ENCODE assay signal across 8 cellular contexts in the genomic region with DNA sequence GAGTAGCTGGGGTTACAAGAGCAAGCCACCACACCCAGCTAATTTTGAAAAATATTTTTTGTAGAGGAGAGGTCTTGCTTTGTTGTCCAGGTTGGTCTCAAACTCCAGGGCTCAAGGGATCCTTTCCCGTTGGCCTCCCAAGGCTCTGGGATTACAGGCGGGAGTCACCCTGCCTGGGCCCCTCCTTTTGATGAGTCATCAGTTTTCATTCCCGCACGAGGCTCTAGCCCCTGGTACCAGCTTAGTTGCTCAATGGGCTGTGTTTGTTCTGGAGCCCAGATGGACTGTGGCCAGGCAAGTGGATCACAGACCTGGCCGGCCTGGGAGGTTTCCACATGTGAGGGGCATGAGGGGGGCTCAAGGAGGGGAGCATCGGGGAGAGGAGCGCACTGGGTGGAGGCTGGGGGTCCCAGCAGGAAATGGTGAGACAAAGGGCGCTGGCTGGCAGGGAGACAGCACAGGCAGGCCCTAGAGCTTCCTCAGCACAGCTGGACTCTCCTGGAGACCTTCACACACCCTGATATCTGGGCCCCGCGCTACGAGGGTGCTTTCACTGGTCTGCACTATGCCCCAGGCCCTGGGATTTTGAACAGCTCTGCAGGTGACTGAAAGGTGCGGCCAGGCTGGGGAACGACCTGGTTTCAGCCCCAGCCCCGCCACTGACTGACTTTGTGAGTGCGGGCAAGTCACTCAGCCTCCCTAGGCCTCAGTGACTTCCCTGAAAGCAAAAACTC. TPM values are rescaled to one million over a fixed set of nuclear protein-coding genes. Genes with fewer than 3 reads are reported as not detected.
DNase-seq lines count a peak whose midpoint lies in the region; ATAC-seq and TF ChIP-seq lines count a peak whose summit lies in the region.
"Not testable (repeated sequence)": the region's sequence is repeated elsewhere in the genome, so short reads cannot be mapped to it uniquely, and the experiment has no call there.
"Had no signal": no experiment of that assay in that cellular context is flagged by ENCODE, and none has a peak within 500 bp of the region (broad histone marks: within the 10 kb centered on the region; RNA-seq: fewer than 3 reads in every experiment).

No MANE protein-coding gene starts in this region.

- not testable (repeated sequence) for H3K36me3 ChIP-seq in HCT116 (ENCODE audit: control insufficient read depth in 1 of 2, insufficient read depth in 2 of 2, low read length in 2 of 2); RWPE2 (ENCODE audit: low read depth); left lung; upper lobe of left lung

- intact Hi-C loops in HCT116 (cut with micrococcal nuclease); left cardiac atrium (cut with DNase I); left lung (cut with DNase I): not testable (repeated sequence)

- H3K4me1 ChIP-seq in HCT116 (ENCODE audit: control insufficient read depth in 1 of 2, insufficient read depth in 2 of 2, low read length in 2 of 2); RWPE2 (ENCODE audit: insufficient read depth, poor library complexity, severe bottlenecking); left lung; upper lobe of left lung: not testable (repeated sequence)

- H3K79me2 ChIP-seq in HCT116 (ENCODE audit: insufficient read depth, low read length), result not testable (repeated sequence)

- WGBS in upper lobe of left lung, 2 donors, result no CpG with 5 or more reads among the region's 15 CpGs

- not testable (repeated sequence) for H2AFZ ChIP-seq in HCT116 (ENCODE audit: low read depth, low read length, poor library complexity, severe bottlenecking)

- not testable (repeated sequence) for TF ChIP-seq CTCF in HCT116 (IDR thresholded peaks at IDR 0.05 in 2 of 3, conservative IDR thresholded peaks at IDR 0.05 in 1 of 3; ENCODE audit: borderline replicate concordance in 1 of 3, insufficient read depth in 1 of 3, low read depth in 2 of 3, low read length in 2 of 3); RWPE2 (IDR thresholded peaks at IDR 0.05; ENCODE audit: poor library complexity, severe bottlenecking); left lung (IDR thresholded peaks at IDR 0.05); omental fat pad (IDR thresholded peaks at IDR 0.05); upper lobe of left lung (IDR thresholded peaks at IDR 0.05)

- CTCF ChIA-PET in HCT116 (lab: Charles Lee), result not testable (repeated sequence)

- TF ChIP-seq RAD21 in HCT116 (IDR thresholded peaks at IDR 0.05; ENCODE audit: low read depth), result not testable (repeated sequence)

- not testable (repeated sequence) for H3K4me2 ChIP-seq in HCT116 (ENCODE audit: low read length)

- not testable (repeated sequence) for H4K20me1 ChIP-seq in HCT116 (ENCODE audit: insufficient read depth)

- TF ChIP-seq EP300 in upper lobe of left lung (IDR thresholded peaks at IDR 0.05), result not testable (repeated sequence)

- not testable (repeated sequence) for TF ChIP-seq POLR2A in HCT116 (IDR thresholded peaks at IDR 0.05; ENCODE audit: borderline replicate concordance, extremely low read depth, insufficient read depth, insufficient read length); upper lobe of left lung (IDR thresholded peaks at IDR 0.05)

- not testable (repeated sequence) for DNase-seq in HCT116 (ENCODE audit: low read depth, low spot score); RWPE2 (ENCODE audit: low spot score); left cardiac atrium; left lung; omental fat pad (ENCODE audit: low spot score); upper lobe of left lung

- not testable (repeated sequence) for BruUV-seq in HCT116 (replicated peaks; lab: Mats Ljungman, UMichigan)

- not testable (repeated sequence) for H3K27ac ChIP-seq in HCT116 (ENCODE audit: low read depth, low read length); RWPE2 (ENCODE audit: poor library complexity, severe bottlenecking); left lung; upper lobe of left lung

- H3K9me3 ChIP-seq in HCT116 (ENCODE audit: control insufficient read depth in 1 of 2, insufficient read depth in 1 of 2, low read depth in 1 of 2, low read length in 2 of 2); RWPE2 (ENCODE audit: severe bottlenecking); left lung; upper lobe of left lung: not testable (repeated sequence)

- H3K4me3 ChIP-seq in HCT116 (replicated peaks in 1 of 2; ENCODE audit: low read depth in 1 of 2, low read length in 2 of 2); RWPE2 (ENCODE audit: severe bottlenecking); left lung; upper lobe of left lung: not testable (repeated sequence)

- RAD21 ChIA-PET in HCT116 (lab: Charles Lee; ENCODE audit: low non-redundant PET in 1 of 2, low total read pairs in 2 of 2, uncharacterized antibody in 2 of 2, unreplicated experiment in 2 of 2), result not testable (repeated sequence)

- H3K9ac ChIP-seq in HCT116 (ENCODE audit: low read length), result not testable (repeated sequence)

- ATAC-seq in HCT116 (peak; percentile 74), RWPE2 (ENCODE audit: low read depth) (peak; percentile 71), esophagus mucosa (peak; percentile 65), left cardiac atrium (peak; percentile 56 to 79), left lung (peak; percentile 76), omental fat pad (ENCODE audit: low FRiP score) (peak; percentile 90), upper lobe of left lung (ENCODE audit: low FRiP score in 2 of 2) (peak; percentile 63 to 65)

- not testable (repeated sequence) for H3K27me3 ChIP-seq in HCT116 (ENCODE audit: insufficient read depth, low read length); RWPE2 (ENCODE audit: insufficient read depth, poor library complexity, severe bottlenecking); left lung; upper lobe of left lung

- H3K9me2 ChIP-seq in HCT116 (ENCODE audit: insufficient read depth), result not testable (repeated sequence)

- POLR2A ChIA-PET in HCT116 (lab: Charles Lee), result not testable (repeated sequence)

RNA-seq across cellular contexts. Expression of a gene that starts 0.7 kb away (rescaled TPM):
- total RNA-seq in HCT116 (2021; ENCODE audit: unreplicated experiment) (23.5 TPM), esophagus mucosa (7.1 TPM), left cardiac atrium (10 to 100 TPM; 12.0 to 22.6 TPM), left lung (10 to 100 TPM; 19.7 to 29.3 TPM), omental fat pad (10 to 100 TPM; 14.0 to 32.3 (median 18.3) TPM), upper lobe of left lung (10 to 100 TPM in 5 of 6 donors, 1 to 10 TPM in 1; 9.6 to 69.1 (median 20.0) TPM)
- polyA plus RNA-seq in HCT116 (2012), result 16.6 and 17.6 TPM in 2 replicates

RNA-seq across cellular contexts. Expression of a gene that starts 6.1 kb away (rescaled TPM):
- total RNA-seq in HCT116 (2021; ENCODE audit: unreplicated experiment), result 48.3 TPM
- 63.9 and 72.2 TPM in 2 replicates for polyA plus RNA-seq in HCT116 (2012)
- 27.9 TPM for total RNA-seq in esophagus mucosa
- 10 to 100 TPM; 18.7 to 24.8 TPM for total RNA-seq in left cardiac atrium
- total RNA-seq in left lung, result 10 to 100 TPM; 21.5 to 25.5 TPM
- total RNA-seq in omental fat pad, result 10 to 100 TPM; 21.7 to 52.7 (median 44.2) TPM
- 100 to 1,000 TPM in 1 of 6 donors, 10 to 100 TPM in 5; 38.6 to 127 (median 63.6) TPM for total RNA-seq in upper lobe of left lung

RNA-seq across cellular contexts. Expression of a gene that starts 6.3 kb away (rescaled TPM):
- total RNA-seq in HCT116 (2021; ENCODE audit: unreplicated experiment), result 180 TPM
- polyA plus RNA-seq in HCT116 (2012), result 255 and 280 TPM in 2 replicates
- 131 TPM for total RNA-seq in esophagus mucosa
- total RNA-seq in left cardiac atrium, result 10 to 100 TPM; 71.4 to 84.6 TPM
- total RNA-seq in left lung, result 100 to 1,000 TPM in 1 of 2 donors, 10 to 100 TPM in 1; 59.3 to 101 TPM
- total RNA-seq in omental fat pad, result 100 to 1,000 TPM; 152 to 366 (median 206) TPM
- total RNA-seq in upper lobe of left lung, result 100 to 1,000 TPM in 3 of 6 donors, 10 to 100 TPM in 3; 58.0 to 173 (median 100) TPM

RNA-seq across cellular contexts. Expression of a gene that starts 16.4 kb away (rescaled TPM):
- 7.0 TPM for total RNA-seq in HCT116 (2021; ENCODE audit: unreplicated experiment)
- polyA plus RNA-seq in HCT116 (2012), result 2.7 and 3.7 TPM in 2 replicates
- total RNA-seq in esophagus mucosa, result 9.0 TPM
- total RNA-seq in left cardiac atrium, result 10 to 100 TPM; 14.8 to 32.0 TPM
- 100 to 1,000 TPM in 1 of 2 donors, 10 to 100 TPM in 1; 29.3 to 172 TPM for total RNA-seq in left lung
- total RNA-seq in omental fat pad, result 100 to 1,000 TPM in 1 of 4 donors, 10 to 100 TPM in 3; 31.6 to 109 (median 50.0) TPM
- total RNA-seq in upper lobe of left lung, result 100 to 1,000 TPM in 1 of 6 donors, 10 to 100 TPM in 5; 42.2 to 159 (median 80.3) TPM

RNA-seq across cellular contexts. Expression of a gene that starts 48.5 kb away (rescaled TPM):
- 9.1 TPM for total RNA-seq in HCT116 (2021; ENCODE audit: unreplicated experiment)
- polyA plus RNA-seq in HCT116 (2012), result 2.7 and 3.7 TPM in 2 replicates
- total RNA-seq in esophagus mucosa, result 11.2 TPM
- total RNA-seq in left cardiac atrium, result 1 to 10 TPM; 3.2 to 3.4 TPM
- 10 to 100 TPM; 13.6 to 27.0 TPM for total RNA-seq in left lung
- 10 to 100 TPM in 1 of 4 donors, 1 to 10 TPM in 3; 2.8 to 14.7 (median 5.9) TPM for total RNA-seq in omental fat pad
- 10 to 100 TPM in 2 of 6 donors, 1 to 10 TPM in 4; 2.1 to 18.9 (median 4.9) TPM for total RNA-seq in upper lobe of left lung
- total RNA-seq: SJSA1 had no signal
